ENCODE assay signal across 8 cellular contexts in the genomic region with DNA sequence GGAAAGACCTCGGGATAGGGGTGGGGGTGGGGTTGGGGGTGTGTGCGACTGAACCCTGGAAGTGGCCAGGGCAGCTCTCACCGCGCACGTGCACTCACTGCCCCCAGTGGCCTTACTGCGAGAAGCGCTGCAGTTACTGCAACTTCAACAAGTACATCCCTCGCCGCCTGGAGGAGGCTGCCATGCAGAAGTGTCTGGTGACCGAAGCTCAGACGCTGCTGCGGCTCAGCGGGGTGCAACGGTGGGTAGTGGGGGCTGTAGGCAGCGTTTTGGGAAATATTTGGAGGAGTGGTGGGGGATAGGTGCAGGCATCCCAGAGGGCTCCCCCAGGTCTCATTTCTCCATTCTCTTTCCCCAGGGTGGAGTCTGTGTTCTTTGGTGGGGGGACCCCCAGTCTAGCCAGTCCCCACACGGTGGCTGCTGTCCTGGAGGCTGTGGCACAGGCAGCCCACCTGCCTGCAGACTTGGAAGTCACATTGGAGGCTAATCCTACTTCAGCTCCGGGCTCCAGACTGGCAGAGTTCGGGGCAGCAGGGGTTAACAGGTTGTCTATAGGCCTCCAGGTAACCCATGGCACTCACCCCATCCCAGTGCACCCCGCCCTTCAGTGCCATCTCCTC. TPM values are rescaled to one million over a fixed set of nuclear protein-coding genes. Genes with fewer than 3 reads are reported as not detected.
A peak's percentile ranks its signal among the peaks of the same experiment; 100 is the strongest.
DNase-seq lines count a peak whose midpoint lies in the region; ATAC-seq, FAIRE-seq and TF ChIP-seq lines count a peak whose summit lies in the region.

No MANE protein-coding gene starts in this region.

- H3K36me3 ChIP-seq in SJCRH30 (no peaks in the 10 kb centered on the region), suprapubic skin (peaks cover 25% of the 10 kb centered on the region)

- H3K27me3 ChIP-seq in SJCRH30 (no peaks in the 10 kb centered on the region), suprapubic skin (no peaks in the 10 kb centered on the region)

- TF ChIP-seq POLR2A in suprapubic skin (IDR thresholded peaks at IDR 0.05): no peak

- ATAC-seq in HG02763 (IDR thresholded peaks at IDR 0.05; ENCODE audit: unreplicated experiment): no peak

- TF ChIP-seq CTCF in GM10266 (IDR thresholded peaks at IDR 0.05; ENCODE audit: control insufficient read depth, insufficient read depth, low read depth, missing control alignments) (peak; percentile 71), suprapubic skin (IDR thresholded peaks at IDR 0.05) (peak in 1 of 2 donors; percentile 60)

- H3K9me3 ChIP-seq in SJCRH30 (replicated peaks) (no peaks in the 10 kb centered on the region), suprapubic skin (no peaks in the 10 kb centered on the region)

- DNase-seq in GM10266 (ENCODE audit: extremely low spot score) (peak; percentile 83), M059J (ENCODE audit: low read depth) (peak; percentile 66), SJCRH30 (peak; percentile 82 to 83), frontal cortex (ENCODE audit: low spot score in 2 of 2) (peak; percentile 60 to 65), nucleus accumbens (lab: John Stamatoyannopoulos, UW) (peak in 32 of 56 donors; percentile 10 to 60 (median 28)), suprapubic skin (ENCODE audit: low spot score in 2 of 2) (peak in 1 of 2 donors; percentile 87)
- peak; percentile 38 for DNase-seq in activated gamma-delta T cell treated with anti-CD3 and anti-CD28 coated beads, Interleukin-2, amount 50 U/mL, for 16 hours (ENCODE audit: low read depth)

- TF ChIP-seq EP300 in suprapubic skin (IDR thresholded peaks at IDR 0.05): no peak

- H3K27ac ChIP-seq in SJCRH30 (no peak overlapping the region), suprapubic skin (peak overlapping the region; percentile 87)

- H3K4me1 ChIP-seq in SJCRH30 (peaks cover 3% of the 10 kb centered on the region; the same call in 1 of the 2 replicates), suprapubic skin (peaks cover 45% of the 10 kb centered on the region)

- peak overlapping the region; percentile 69 for H3K4me3 ChIP-seq in SJCRH30
- H3K4me3 ChIP-seq in suprapubic skin: peak overlapping the region; percentile 76

- FAIRE-seq in frontal cortex (lab: Jason Lieb, UNC): no peak

- WGBS in suprapubic skin: 23% methylated on average over 2 of the region's 19 CpGs

RNA-seq across cellular contexts. Expression of gene RSAD1, which starts 1.0 kb away (rescaled TPM):
- 9.8 and 14.1 TPM in 2 replicates for total RNA-seq in M059J (2014; rRNA removed; shearing (Covaris generic))
- 14.8 and 17.3 TPM in 2 replicates for total RNA-seq in SJCRH30 (2014; rRNA removed; shearing (Covaris generic))
- total RNA-seq in frontal cortex (17.1 TPM), suprapubic skin (10 to 100 TPM; 27.3 to 41.3 (median 30.1) TPM)

RNA-seq across cellular contexts. Expression of gene CHAD, which starts 11.0 kb away (rescaled TPM):
- total RNA-seq in M059J (2014; rRNA removed; shearing (Covaris generic)): not detected in 2 replicates
- not detected in 2 replicates for total RNA-seq in SJCRH30 (2014; rRNA removed; shearing (Covaris generic))
- total RNA-seq in frontal cortex (not detected), suprapubic skin (10 to 100 TPM in 1 of 4 donors, 1 to 10 TPM in 3; 4.5 to 15.4 (median 7.2) TPM)

RNA-seq across cellular contexts. Expression of gene MYCBPAP, which starts 28.6 kb away (rescaled TPM):
- total RNA-seq in M059J (2014; rRNA removed; shearing (Covaris generic)): 0.12 TPM in 1 of 2 replicates, not detected in the other
- not detected in 2 replicates for total RNA-seq in SJCRH30 (2014; rRNA removed; shearing (Covaris generic))
- total RNA-seq in frontal cortex (0.82 TPM), suprapubic skin (1 to 10 TPM in 2 of 4 donors, under 1 TPM in 2; 0.42 to 4.6 (median 1.3) TPM)

RNA-seq across cellular contexts. Expression of gene EPN3, which starts 52.9 kb away (rescaled TPM):
- 0.74 TPM in 1 of 2 replicates, not detected in the other for total RNA-seq in M059J (2014; rRNA removed; shearing (Covaris generic))
- total RNA-seq in SJCRH30 (2014; rRNA removed; shearing (Covaris generic)): not detected in 2 replicates
- 0.41 TPM for total RNA-seq in frontal cortex
- 100 to 1,000 TPM in 1 of 4 donors, 10 to 100 TPM in 3; 30.3 to 110 (median 78.5) TPM for total RNA-seq in suprapubic skin

RNA-seq across cellular contexts. Expression of gene ACSF2, which starts 53.6 kb away (rescaled TPM):
- total RNA-seq in M059J (2014; rRNA removed; shearing (Covaris generic)): 23.4 and 29.1 TPM in 2 replicates
- 6.3 and 6.7 TPM in 2 replicates for total RNA-seq in SJCRH30 (2014; rRNA removed; shearing (Covaris generic))
- 2.0 TPM for total RNA-seq in frontal cortex
- total RNA-seq in suprapubic skin: 100 to 1,000 TPM in 1 of 4 donors, 10 to 100 TPM in 3; 61.2 to 164 (median 69.8) TPM
